In the genomic region with DNA sequence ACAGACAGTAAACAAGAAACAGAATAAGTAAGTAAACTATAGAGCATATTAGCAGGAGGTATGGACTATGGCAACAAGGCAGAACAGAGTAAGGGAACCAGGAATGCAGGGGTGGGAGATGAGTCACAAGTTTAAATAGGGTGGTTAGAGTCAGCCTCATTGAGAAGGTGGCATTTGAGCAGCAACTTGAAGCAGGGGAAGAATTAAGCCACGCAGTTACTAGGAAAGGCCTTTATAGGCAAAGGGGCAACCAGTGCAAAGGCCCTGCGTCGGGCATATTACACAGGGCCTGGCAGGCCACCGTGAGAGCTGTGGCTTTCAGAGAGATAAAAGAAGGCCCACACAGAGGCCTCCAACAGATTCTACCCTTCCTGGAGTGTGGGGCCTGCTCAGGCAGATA, we compare ENCODE assay signal across 11 cellular contexts.
DNase-seq lines count a peak whose midpoint lies in the region; ATAC-seq and TF ChIP-seq lines count a peak whose summit lies in the region.
"Had no signal": no experiment of that assay in that cellular context is flagged by ENCODE, and none has a peak within 500 bp of the region (broad histone marks: within the 10 kb centered on the region; RNA-seq: fewer than 3 reads in every experiment).

No MANE protein-coding gene starts in this region.

- H3K36me3 Mint-ChIP-seq in activated CD4-positive, alpha-beta T cell treated with anti-CD3 and anti-CD28 coated beads, Interleukin-2, amount 10 ng/mL, durations not matched to agents 24 days and 14 days (ENCODE audit: low read depth): peaks cover 2% of the 10 kb centered on the region
- no peaks in the 10 kb centered on the region for H3K36me3 Mint-ChIP-seq in T-helper 2 cell treated with Interferon-gamma antibody and Interleukin-4, amounts not matched to agents 5 μg/mL and 100 μg/mL, for 36 hours (ENCODE audit: low read depth)

- peaks cover 94% of the 10 kb centered on the region for H3K4me1 Mint-ChIP-seq in activated CD4-positive, alpha-beta T cell treated with anti-CD3 and anti-CD28 coated beads, Interleukin-2, amount 10 ng/mL, durations not matched to agents 24 days and 14 days
- peaks cover 88% of the 10 kb centered on the region for H3K4me1 Mint-ChIP-seq in T-helper 2 cell treated with Interferon-gamma antibody and Interleukin-4, amounts not matched to agents 5 μg/mL and 100 μg/mL, for 36 hours (ENCODE audit: low read depth)

- no peak for DNase-seq in activated CD4-positive, alpha-beta T cell treated with anti-CD3 and anti-CD28 coated beads, Interleukin-2, amount 10 ng/mL, durations not matched to agents 24 days and 14 days
- DNase-seq in activated CD4-positive, alpha-beta T cell treated with anti-CD3 and anti-CD28 coated beads for 4 hours: no peak
- DNase-seq in T-helper 2 cell treated with Interferon-gamma antibody and Interleukin-4, amounts not matched to agents 5 μg/mL and 100 μg/mL, for 36 hours (ENCODE audit: low spot score): peak; percentile 66
- peak; percentile 26 for DNase-seq in fibroblast of gingiva (ENCODE audit: low read depth)
- DNase-seq in stimulated activated CD8-positive, alpha-beta memory T cell treated with anti-CD3 and anti-CD28 coated beads, Interleukin-4, amount 100 ng/mL, for 48 hours: peak; percentile 66
- DNase-seq in left ventricle myocardium superior: no peak
- DNase-seq in superior temporal gyrus (ENCODE audit: extremely low spot score): no peak
- no peak for DNase-seq in BE2C
- DNase-seq: ovary, SHP77 had no signal

- intact Hi-C loops in activated CD4-positive, alpha-beta T cell treated with anti-CD3 and anti-CD28 coated beads, Interleukin-2, amount 10 ng/mL, durations not matched to agents 24 days and 14 days (cut with micrococcal nuclease): loop anchor here (5.0 kb wide), 2 partner anchors 57 to 122 kb away; no protein-coding TSS in a partner anchor
- intact Hi-C loops in left ventricle myocardium superior (cut with micrococcal nuclease): no loop called here

- peaks cover 6% of the 10 kb centered on the region for H3K9me3 Mint-ChIP-seq in activated CD4-positive, alpha-beta T cell treated with anti-CD3 and anti-CD28 coated beads, Interleukin-2, amount 10 ng/mL, durations not matched to agents 24 days and 14 days
- H3K9me3 Mint-ChIP-seq in T-helper 2 cell treated with Interferon-gamma antibody and Interleukin-4, amounts not matched to agents 5 μg/mL and 100 μg/mL, for 36 hours: no peaks in the 10 kb centered on the region

- no peaks in the 10 kb centered on the region for H3K4me1 ChIP-seq in BE2C

- H3K9me3 ChIP-seq in BE2C: no peaks in the 10 kb centered on the region
- H3K9me3 ChIP-seq: ovary had no signal

- peak overlapping the region; percentile 40 for H3K4me3 Mint-ChIP-seq in activated CD4-positive, alpha-beta T cell treated with anti-CD3 and anti-CD28 coated beads, Interleukin-2, amount 10 ng/mL, durations not matched to agents 24 days and 14 days
- peak overlapping the region; percentile 2 for H3K4me3 Mint-ChIP-seq in T-helper 2 cell treated with Interferon-gamma antibody and Interleukin-4, amounts not matched to agents 5 μg/mL and 100 μg/mL, for 36 hours

- no peak overlapping the region for H3K4me3 ChIP-seq in BE2C (ENCODE audit: low read depth, low read length)
- H3K4me3 ChIP-seq: K562, ovary had no signal

- TF ChIP-seq CTCF in BE2C (IDR thresholded peaks at IDR 0.05; ENCODE audit: low read depth, low read length): no peak

- no peaks in the 10 kb centered on the region for H3K36me3 ChIP-seq in BE2C
- H3K36me3 ChIP-seq: ovary had no signal

- peak overlapping the region; percentile 80 for H3K27ac Mint-ChIP-seq in activated CD4-positive, alpha-beta T cell treated with anti-CD3 and anti-CD28 coated beads, Interleukin-2, amount 10 ng/mL, durations not matched to agents 24 days and 14 days
- H3K27ac Mint-ChIP-seq in T-helper 2 cell treated with Interferon-gamma antibody and Interleukin-4, amounts not matched to agents 5 μg/mL and 100 μg/mL, for 36 hours: peak overlapping the region; percentile 78

- H3K27me3 ChIP-seq in BE2C: no peaks in the 10 kb centered on the region
- H3K27me3 ChIP-seq: ovary had no signal

- no peak for ATAC-seq in left ventricle myocardium superior
- ATAC-seq: K562 had no signal

- H3K27me3 Mint-ChIP-seq in activated CD4-positive, alpha-beta T cell treated with anti-CD3 and anti-CD28 coated beads, Interleukin-2, amount 10 ng/mL, durations not matched to agents 24 days and 14 days: no peaks in the 10 kb centered on the region
- H3K27me3 Mint-ChIP-seq in T-helper 2 cell treated with Interferon-gamma antibody and Interleukin-4, amounts not matched to agents 5 μg/mL and 100 μg/mL, for 36 hours (ENCODE audit: low read depth): no peaks in the 10 kb centered on the region

Comparison
In these comparisons a context has a peak if more than half of its experiments do, and no peak if none do; other contexts are left out.
1. DNase-seq: peak in T-helper 2 cell treated with Interferon-gamma antibody and Interleukin-4, amounts not matched to agents 5 μg/mL and 100 μg/mL, for 36 hours (single experiment), fibroblast of gingiva (single experiment) and stimulated activated CD8-positive, alpha-beta memory T cell treated with anti-CD3 and anti-CD28 coated beads, Interleukin-4, amount 100 ng/mL, for 48 hours (single experiment); none in activated CD4-positive, alpha-beta T cell treated with anti-CD3 and anti-CD28 coated beads, Interleukin-2, amount 10 ng/mL, durations not matched to agents 24 days and 14 days (single experiment), activated CD4-positive, alpha-beta T cell treated with anti-CD3 and anti-CD28 coated beads for 4 hours (0 of 2), left ventricle myocardium superior (single experiment), superior temporal gyrus (single experiment) and BE2C (single experiment).